In the genomic region with DNA sequence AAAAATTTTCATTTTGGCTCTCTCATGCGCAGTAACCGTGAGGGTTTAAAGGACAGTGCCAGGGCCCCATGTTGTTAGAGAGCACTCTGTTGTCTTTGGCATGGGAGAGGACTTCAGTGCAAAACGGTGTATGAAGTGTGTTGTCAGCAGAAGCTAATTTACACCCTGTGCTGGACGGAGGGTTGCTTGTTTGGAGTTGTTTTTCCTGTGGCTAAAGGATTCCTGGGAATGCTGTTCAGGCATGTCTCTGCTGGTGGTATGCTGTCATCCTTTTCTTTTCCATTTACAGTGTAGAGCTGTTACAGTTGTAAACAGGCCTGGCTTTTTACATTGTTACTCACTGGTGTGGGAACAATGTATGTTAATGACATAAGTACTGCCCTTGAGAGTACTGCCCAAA, we compare ENCODE assay signal across 10 cellular contexts.
DNase-seq lines count a peak whose midpoint lies in the region; ATAC-seq and FAIRE-seq lines count a peak whose summit lies in the region.
"Had no signal": no experiment of that assay in that cellular context is flagged by ENCODE, and none has a peak within 500 bp of the region (broad histone marks: within the 10 kb centered on the region; RNA-seq: fewer than 3 reads in every experiment).

No MANE protein-coding gene starts in this region.

- DNase-seq in LoVo (ENCODE audit: low spot score) (peak; percentile 8), kidney glomerular epithelial cell (lab: John Stamatoyannopoulos, UW) (peak; percentile 93), urothelium cell line (ENCODE audit: low spot score) (peak; percentile 14)
- DNase-seq in stimulated activated CD4-positive, alpha-beta T cell treated with anti-CD3 and anti-CD28 coated beads, Interleukin-2, amount 100 ng/mL, for 24 hours, result no peak
- DNase-seq: activated T-cell treated with anti-CD3 and anti-CD28 coated beads, Interleukin-2, amount 50 U/mL, for 4 hours; ovary; T-helper 2 cell had no signal

- peak overlapping the region; percentile 22 for H3K27ac ChIP-seq in ectodermal cell (ENCODE audit: insufficient read depth, low read depth, low read length, poor library complexity, severe bottlenecking)
- H3K27ac ChIP-seq: ovary had no signal

- H3K36me3 ChIP-seq in ectodermal cell (ENCODE audit: control insufficient read depth, insufficient read depth, low read length), result no peaks in the 10 kb centered on the region
- H3K36me3 ChIP-seq: ovary had no signal

- no peak overlapping the region for H3K4me3 ChIP-seq in ectodermal cell (ENCODE audit: insufficient read depth, low read depth, low read length)
- H3K4me3 ChIP-seq: ovary had no signal

- WGBS in ectodermal cell, 2 experiments, result 37 to 49% methylated on average over 4 of the region's 4 CpGs

- FAIRE-seq in urothelium cell line (lab: Jason Lieb, UNC), result no peak

- H3K27me3 ChIP-seq in ectodermal cell (ENCODE audit: control insufficient read depth, insufficient read depth, low read length, poor library complexity, severe bottlenecking), result no peaks in the 10 kb centered on the region
- H3K27me3 ChIP-seq: ovary had no signal

- H3K4me1 ChIP-seq in ectodermal cell (ENCODE audit: control insufficient read depth, insufficient read depth, low read length), result peaks cover 18% of the 10 kb centered on the region

- no peak for ATAC-seq in GM18502 (IDR thresholded peaks at IDR 0.05; ENCODE audit: poor library complexity, unreplicated experiment)
- ATAC-seq in HG02938 (IDR thresholded peaks at IDR 0.05; ENCODE audit: unreplicated experiment), result no peak
- ATAC-seq: activated T-cell treated with anti-CD3 and anti-CD28 coated beads, Interleukin-2, amount 50 U/mL, for 4 hours had no signal

- no peaks in the 10 kb centered on the region for H3K9me3 ChIP-seq in ectodermal cell (ENCODE audit: control insufficient read depth, low read length)
- H3K9me3 ChIP-seq: ovary had no signal

Comparison
In these comparisons a context has a peak if more than half of its experiments do, and no peak if none do; other contexts are left out.
1. DNase-seq: peak in LoVo (single experiment), kidney glomerular epithelial cell (single experiment) and urothelium cell line (single experiment); none in stimulated activated CD4-positive, alpha-beta T cell treated with anti-CD3 and anti-CD28 coated beads, Interleukin-2, amount 100 ng/mL, for 24 hours (0 of 2).